8 cellular contexts compared by ENCODE assay signal in genomic region chr7:98283127-98283886, GRCh38. TPM values are rescaled to one million over a fixed set of nuclear protein-coding genes. Genes with fewer than 3 reads are reported as not detected.
DNase-seq lines count a peak whose midpoint lies in the region; ATAC-seq and TF ChIP-seq lines count a peak whose summit lies in the region.

No MANE protein-coding gene starts in this region.

- TF ChIP-seq CTCF in sigmoid colon (IDR thresholded peaks at IDR 0.05), result no peak

- no peak for TF ChIP-seq EP300 in sigmoid colon (IDR thresholded peaks at IDR 0.05)

- no peak for DNase-seq in T-helper 2 cell treated with Interferon-gamma antibody and Interleukin-4, amounts not matched to agents 5 μg/mL and 100 μg/mL, for 36 hours (ENCODE audit: low spot score)
- DNase-seq in T-helper 2 cell (no peak), left cardiac atrium (peak; percentile 60), sigmoid colon (peak; percentile 77), GM19240 (ENCODE audit: insufficient read length, low spot score) (no peak)
- no peak for DNase-seq in activated CD8-positive, alpha-beta T cell treated with anti-CD3 and anti-CD28 coated beads, Interleukin-2, amount 10 ng/mL, durations not matched to agents 7 days and 5 days

- CTCF ChIA-PET in activated CD8-positive, alpha-beta T cell treated with anti-CD3 and anti-CD28 coated beads, Interleukin-2, amount 10 ng/mL, durations not matched to agents 7 days and 5 days (lab: Charles Lee), result interaction anchor here (1.1 kb wide), 1 partner anchor 17 kb away, joined by 3 read pairs; no protein-coding TSS in a partner anchor

- TF ChIP-seq POLR2A in sigmoid colon (IDR thresholded peaks at IDR 0.05), result peak in 1 of 2 donors; percentile 40

- no peaks in the 10 kb centered on the region for H3K27me3 ChIP-seq in sigmoid colon

- no peaks in the 10 kb centered on the region for H3K9me3 Mint-ChIP-seq in T-helper 2 cell treated with Interferon-gamma antibody and Interleukin-4, amounts not matched to agents 5 μg/mL and 100 μg/mL, for 36 hours
- no peaks in the 10 kb centered on the region for H3K9me3 Mint-ChIP-seq in activated CD8-positive, alpha-beta T cell treated with anti-CD3 and anti-CD28 coated beads, Interleukin-2, amount 10 ng/mL, durations not matched to agents 7 days and 5 days (ENCODE audit: insufficient read depth)

- peak overlapping the region; percentile 6 for H3K27ac Mint-ChIP-seq in T-helper 2 cell treated with Interferon-gamma antibody and Interleukin-4, amounts not matched to agents 5 μg/mL and 100 μg/mL, for 36 hours
- peak overlapping the region; percentile 20 for H3K27ac Mint-ChIP-seq in activated CD8-positive, alpha-beta T cell treated with anti-CD3 and anti-CD28 coated beads, Interleukin-2, amount 10 ng/mL, durations not matched to agents 7 days and 5 days

- H3K27me3 Mint-ChIP-seq in T-helper 2 cell treated with Interferon-gamma antibody and Interleukin-4, amounts not matched to agents 5 μg/mL and 100 μg/mL, for 36 hours (ENCODE audit: low read depth), result no peaks in the 10 kb centered on the region
- no peaks in the 10 kb centered on the region for H3K27me3 Mint-ChIP-seq in activated CD8-positive, alpha-beta T cell treated with anti-CD3 and anti-CD28 coated beads, Interleukin-2, amount 10 ng/mL, durations not matched to agents 7 days and 5 days (ENCODE audit: low read depth)

- H3K36me3 Mint-ChIP-seq in T-helper 2 cell treated with Interferon-gamma antibody and Interleukin-4, amounts not matched to agents 5 μg/mL and 100 μg/mL, for 36 hours (ENCODE audit: low read depth), result peaks cover 5% of the 10 kb centered on the region
- H3K36me3 Mint-ChIP-seq in activated CD8-positive, alpha-beta T cell treated with anti-CD3 and anti-CD28 coated beads, Interleukin-2, amount 10 ng/mL, durations not matched to agents 7 days and 5 days (ENCODE audit: low read depth), result peaks cover 2% of the 10 kb centered on the region

- peaks cover 18% of the 10 kb centered on the region for H3K4me1 Mint-ChIP-seq in T-helper 2 cell treated with Interferon-gamma antibody and Interleukin-4, amounts not matched to agents 5 μg/mL and 100 μg/mL, for 36 hours (ENCODE audit: low read depth)
- H3K4me1 Mint-ChIP-seq in activated CD8-positive, alpha-beta T cell treated with anti-CD3 and anti-CD28 coated beads, Interleukin-2, amount 10 ng/mL, durations not matched to agents 7 days and 5 days (ENCODE audit: low read depth), result peaks cover 24% of the 10 kb centered on the region

- 45 to 65% methylated on average over 19 of the region's 19 CpGs for whole genome bisulfite sequencing in sigmoid colon, 2 donors

- intact Hi-C loops in left cardiac atrium (cut with DNase I) (no loop called here), sigmoid colon (cut with DNase I) (loop anchor here (5.0 kb wide), 2 partner anchors 176 to 594 kb away; partner anchors contain the start of genes LMTK2 and TRRAP)

- H3K4me3 Mint-ChIP-seq in T-helper 2 cell treated with Interferon-gamma antibody and Interleukin-4, amounts not matched to agents 5 μg/mL and 100 μg/mL, for 36 hours, result peak overlapping the region; percentile 87
- peak overlapping the region; percentile 74 for H3K4me3 Mint-ChIP-seq in activated CD8-positive, alpha-beta T cell treated with anti-CD3 and anti-CD28 coated beads, Interleukin-2, amount 10 ng/mL, durations not matched to agents 7 days and 5 days

- peaks cover 0 to 6% (median under 1%) of the 10 kb centered on the region in 4 donors for H3K36me3 ChIP-seq in sigmoid colon

- no peak for ATAC-seq in activated CD8-positive, alpha-beta T cell treated with anti-CD3 and anti-CD28 coated beads, Interleukin-2, amount 10 ng/mL, durations not matched to agents 7 days and 5 days
- ATAC-seq in left cardiac atrium, result peak; percentile 1 to 4
- ATAC-seq in GM18909 (IDR thresholded peaks at IDR 0.05; ENCODE audit: poor library complexity, unreplicated experiment), result no peak
- no peak for ATAC-seq in GM19397 (IDR thresholded peaks at IDR 0.05; ENCODE audit: unreplicated experiment)

- POLR2A ChIA-PET in activated CD8-positive, alpha-beta T cell treated with anti-CD3 and anti-CD28 coated beads, Interleukin-2, amount 10 ng/mL, durations not matched to agents 7 days and 5 days (lab: Charles Lee), result interaction anchor here (0.7 kb wide), 1 partner anchor 767 kb away, joined by 3 read pairs; no protein-coding TSS in a partner anchor

- H3K4me1 ChIP-seq in sigmoid colon, result peaks cover 0 to 70% (median 66%) of the 10 kb centered on the region in 4 donors

- peak overlapping the region; percentile 95 to 97 (median 96) for H3K27ac ChIP-seq in sigmoid colon

- H3K4me3 ChIP-seq in sigmoid colon, result peak overlapping the region; percentile 90 to 100 (median 100)

- no peaks in the 10 kb centered on the region for H3K9me3 ChIP-seq in sigmoid colon

RNA-seq across cellular contexts. Expression of gene BRI3, which starts 1.8 kb away (rescaled TPM):
- total RNA-seq in activated CD8-positive, alpha-beta T cell treated with anti-CD3 and anti-CD28 coated beads, Interleukin-2, amount 10 ng/mL, durations not matched to agents 7 days and 5 days, result 10 to 100 TPM; 35.0 to 35.5 TPM
- 100 to 1,000 TPM; 190 to 207 TPM for total RNA-seq in left cardiac atrium
- total RNA-seq in sigmoid colon, result 10 to 100 TPM; 44.9 to 61.8 (median 48.4) TPM
- 100 to 1,000 TPM; 150 to 344 (median 339) TPM for polyA plus RNA-seq in sigmoid colon

RNA-seq across cellular contexts. Expression of gene TECPR1, which starts 31.3 kb away (rescaled TPM):
- 10 to 100 TPM; 49.3 to 55.9 TPM for total RNA-seq in activated CD8-positive, alpha-beta T cell treated with anti-CD3 and anti-CD28 coated beads, Interleukin-2, amount 10 ng/mL, durations not matched to agents 7 days and 5 days
- total RNA-seq in left cardiac atrium, result 10 to 100 TPM; 20.9 to 23.4 TPM
- total RNA-seq in sigmoid colon, result 10 to 100 TPM in 3 of 4 donors, 1 to 10 TPM in 1; 7.7 to 38.2 (median 18.2) TPM
- polyA plus RNA-seq in sigmoid colon, result 10 to 100 TPM; 10.2 to 32.5 (median 12.6) TPM

Comparison
In these comparisons a context has a peak if more than half of its experiments do, and no peak if none do; other contexts are left out.
1. DNase-seq: peak in left cardiac atrium (single experiment) and sigmoid colon (single experiment); none in T-helper 2 cell treated with Interferon-gamma antibody and Interleukin-4, amounts not matched to agents 5 μg/mL and 100 μg/mL, for 36 hours (single experiment), T-helper 2 cell (0 of 5), activated CD8-positive, alpha-beta T cell treated with anti-CD3 and anti-CD28 coated beads, Interleukin-2, amount 10 ng/mL, durations not matched to agents 7 days and 5 days (single experiment) and GM19240 (single experiment).
2. ATAC-seq: peak in left cardiac atrium (2 of 2); none in activated CD8-positive, alpha-beta T cell treated with anti-CD3 and anti-CD28 coated beads, Interleukin-2, amount 10 ng/mL, durations not matched to agents 7 days and 5 days (single experiment), GM18909 (single experiment) and GM19397 (single experiment).